Comparison of ENCODE assay signal across 8 cellular contexts in the genomic region with DNA sequence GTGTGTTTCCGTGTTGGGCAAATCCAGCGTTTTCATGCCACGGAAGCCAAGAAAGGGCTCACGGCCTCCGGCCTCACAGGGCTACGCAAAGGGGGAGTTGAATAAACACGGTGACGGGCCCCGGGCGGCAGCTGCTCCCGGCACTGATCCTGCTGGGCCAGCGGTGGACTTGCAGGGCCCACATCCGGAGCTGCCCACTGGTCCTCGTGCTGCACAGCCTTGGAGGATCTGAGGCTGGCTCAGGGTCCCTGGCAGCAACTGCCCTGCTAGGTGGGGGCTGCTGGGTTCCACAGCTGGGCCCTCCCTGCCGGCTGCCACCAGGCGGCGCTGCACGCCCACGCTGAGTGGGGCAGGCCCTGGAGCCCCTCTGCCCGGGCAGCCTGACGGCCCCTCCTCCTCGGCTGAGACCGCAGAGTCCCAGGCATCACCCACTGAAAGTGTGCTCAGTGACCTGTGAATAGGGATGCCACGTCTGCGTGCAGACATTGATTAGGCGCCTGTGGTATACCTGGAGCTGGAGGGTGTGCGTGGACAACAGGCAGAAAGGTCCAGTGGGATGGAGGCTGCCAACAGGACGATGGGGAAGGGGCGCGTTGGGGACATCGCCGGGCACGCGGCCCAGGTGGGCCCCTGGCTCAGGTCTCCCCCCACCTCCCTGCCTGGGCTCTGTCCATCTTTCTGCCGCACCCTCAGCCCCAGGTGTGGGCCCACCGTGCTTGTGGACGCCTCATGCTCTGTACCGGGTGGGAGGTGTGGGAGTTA. TPM values are rescaled to one million over a fixed set of nuclear protein-coding genes. Genes with fewer than 3 reads are reported as not detected.
DNase-seq lines count a peak whose midpoint lies in the region; ATAC-seq, FAIRE-seq and TF ChIP-seq lines count a peak whose summit lies in the region.

No MANE protein-coding gene starts in this region.

- no peak overlapping the region for H3K4me2 ChIP-seq in GM23338

- peaks cover 14% of the 10 kb centered on the region for H3K36me3 Mint-ChIP-seq in GM23338 (ENCODE audit: low read depth)

- H3K27me3 ChIP-seq in GM23338 (ENCODE audit: insufficient read depth) = peaks cover 12% of the 10 kb centered on the region

- peak overlapping the region; percentile 80; the same call in 1 of the 2 replicates for H3K27ac Mint-ChIP-seq in GM23338

- no peak for FAIRE-seq in H54 (lab: Jason Lieb, UNC)

- peaks cover 5% of the 10 kb centered on the region; the same call in 2 of the 3 replicates for H3K4me1 Mint-ChIP-seq in GM23338

- TF ChIP-seq POLR2A in H54 (IDR thresholded peaks at IDR 0.05; ENCODE audit: low read depth, low read length) = no peak

- peaks cover 9% of the 10 kb centered on the region for H3K79me2 ChIP-seq in GM23338 (replicated peaks; ENCODE audit: insufficient read depth)

- DNase-seq in AG10803 (ENCODE audit: low read depth) (no peak), GM23338 (ENCODE audit: low spot score) (peak; percentile 81), T-helper 2 cell (peak; percentile 41 to 62 (median 46)), astrocyte of the cerebellum (ENCODE audit: low read depth) (no peak), iPS-NIHi11 (ENCODE audit: low spot score) (peak; percentile 91), DMS114 treated with DMSO at 0.1 percent for 48 hours (lab: John Stamatoyannopoulos, UW; ENCODE audit: unreplicated experiment) (no peak), H54 (ENCODE audit: insufficient read length, low spot score) (no peak)
- DNase-seq in stimulated activated CD4-positive, alpha-beta T cell treated with anti-CD3 and anti-CD28 coated beads, TNF-alpha, amount 100 ng/mL, for 24 hours (ENCODE audit: low read depth in 3 of 3) = peak in 2 of 3 experiments; percentile 27 to 57

- ATAC-seq in GM23338 = peak; percentile 78

- H3K36me3 ChIP-seq in GM23338 (ENCODE audit: insufficient read depth) = no peaks in the 10 kb centered on the region; the same call in 1 of the 2 replicates

- no peaks in the 10 kb centered on the region for H3K9me2 ChIP-seq in GM23338 (ENCODE audit: insufficient read depth)

- no peak overlapping the region; the same call in 2 of the 3 replicates for H3K4me3 Mint-ChIP-seq in GM23338

- peaks cover 5% of the 10 kb centered on the region; the same call in 1 of the 2 replicates for H3K4me1 ChIP-seq in GM23338 (ENCODE audit: insufficient read depth)

- no peaks in the 10 kb centered on the region for H3K9me3 Mint-ChIP-seq in GM23338

- no peak overlapping the region for H2AFZ ChIP-seq in GM23338

- TF ChIP-seq CTCF in AG10803 (conservative IDR thresholded peaks at IDR 0.05; ENCODE audit: low read length) = peak; percentile 71
- TF ChIP-seq CTCF in GM23338 (conservative IDR thresholded peaks at IDR 0.05; ENCODE audit: low read depth in 2 of 2) = peak; percentile 84 to 92
- peak; percentile 96 for TF ChIP-seq CTCF in astrocyte of the cerebellum (IDR thresholded peaks at IDR 0.05; ENCODE audit: low read depth, low read length, missing control alignments)

- peaks cover 13% of the 10 kb centered on the region; the same call in 1 of the 2 replicates for H4K20me1 ChIP-seq in GM23338 (replicated peaks; ENCODE audit: insufficient read depth)

- no peak overlapping the region for H3K27ac ChIP-seq in GM23338 (ENCODE audit: low read depth)

- in situ Hi-C loops in astrocyte of the cerebellum (cut with HindIII; ENCODE audit: low sequenced_read_pairs) = no loop called here

- peaks cover 34% of the 10 kb centered on the region for H3K27me3 Mint-ChIP-seq in GM23338 (ENCODE audit: insufficient read depth, low read depth, poor library complexity)

- H3F3A ChIP-seq in GM23338 (replicated peaks; ENCODE audit: low read depth) = peaks cover 14% of the 10 kb centered on the region

- H3K4me3 ChIP-seq in AG10803 (ENCODE audit: low read length) (no peak overlapping the region), GM23338 (no peak overlapping the region), astrocyte of the cerebellum (ENCODE audit: low read depth, low read length) (no peak overlapping the region)

TF ChIP-seq in GM23338, 12 proteins besides CTCF, POLR2A, EP300 and RAD21:
- TF ChIP-seq JUNB (IDR thresholded peaks at IDR 0.05; ENCODE audit: unreplicated experiment) = no peak
- TF ChIP-seq, protein P1, sequence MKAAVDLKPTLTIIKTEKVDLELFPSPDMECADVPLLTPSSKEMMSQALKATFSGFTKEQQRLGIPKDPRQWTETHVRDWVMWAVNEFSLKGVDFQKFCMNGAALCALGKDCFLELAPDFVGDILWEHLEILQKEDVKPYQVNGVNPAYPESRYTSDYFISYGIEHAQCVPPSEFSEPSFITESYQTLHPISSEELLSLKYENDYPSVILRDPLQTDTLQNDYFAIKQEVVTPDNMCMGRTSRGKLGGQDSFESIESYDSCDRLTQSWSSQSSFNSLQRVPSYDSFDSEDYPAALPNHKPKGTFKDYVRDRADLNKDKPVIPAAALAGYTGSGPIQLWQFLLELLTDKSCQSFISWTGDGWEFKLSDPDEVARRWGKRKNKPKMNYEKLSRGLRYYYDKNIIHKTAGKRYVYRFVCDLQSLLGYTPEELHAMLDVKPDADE (IDR thresholded peaks at IDR 0.05) = no peak
- TF ChIP-seq POLR2AphosphoS5 (IDR thresholded peaks at IDR 0.05; ENCODE audit: low read depth) = peak; percentile 73; the same call in 1 of the 2 replicates
- TF ChIP-seq EZH2phosphoT487 (IDR thresholded peaks at IDR 0.05; ENCODE audit: unreplicated experiment) = no peak
- no peak for TF ChIP-seq ZNF331 (CRISPR knock-in tag; IDR thresholded peaks at IDR 0.05; ENCODE audit: low read depth)

RNA-seq across cellular contexts. Expression of a gene that starts 5.3 kb away (rescaled TPM):
- total RNA-seq in GM23338 (2014; rRNA removed; shearing (Covaris generic)) = 2.9 and 3.7 TPM in 2 replicates
- 0.06 and 0.14 TPM in 2 replicates for polyA plus RNA-seq in GM23338 (2016; fragmentation: Nextera tagmentation; extraction: Ambion mirVana)

RNA-seq across cellular contexts. Expression of a gene that starts 12.0 kb away (rescaled TPM):
- 891 and 973 TPM in 2 replicates for total RNA-seq in GM23338 (2014; rRNA removed; shearing (Covaris generic))
- polyA plus RNA-seq in GM23338 (2016; fragmentation: Nextera tagmentation; extraction: Ambion mirVana) = 957 and 960 TPM in 2 replicates

RNA-seq across cellular contexts. Expression of a gene that starts 40.6 kb away (rescaled TPM):
- not detected in 2 replicates for total RNA-seq in GM23338 (2014; rRNA removed; shearing (Covaris generic))
- polyA plus RNA-seq in GM23338 (2016; fragmentation: Nextera tagmentation; extraction: Ambion mirVana) = 0.29 TPM in 1 of 2 replicates, not detected in the other

RNA-seq across cellular contexts. Expression of a gene that starts 48.9 kb away (rescaled TPM):
- total RNA-seq in GM23338 (2014; rRNA removed; shearing (Covaris generic)) = 120 and 148 TPM in 2 replicates
- polyA plus RNA-seq in GM23338 (2016; fragmentation: Nextera tagmentation; extraction: Ambion mirVana) = 98.0 and 125 TPM in 2 replicates

RNA-seq across cellular contexts. Expression of a gene that starts 52.9 kb away (rescaled TPM):
- 146 and 148 TPM in 2 replicates for total RNA-seq in GM23338 (2014; rRNA removed; shearing (Covaris generic))
- polyA plus RNA-seq in GM23338 (2016; fragmentation: Nextera tagmentation; extraction: Ambion mirVana) = 114 and 118 TPM in 2 replicates

Comparison
In these comparisons a context has a peak if more than half of its experiments do, and no peak if none do; other contexts are left out.
1. DNase-seq: peak in GM23338 (single experiment), T-helper 2 cell (5 of 5), iPS-NIHi11 (single experiment) and stimulated activated CD4-positive, alpha-beta T cell treated with anti-CD3 and anti-CD28 coated beads, TNF-alpha, amount 100 ng/mL, for 24 hours (2 of 3); none in AG10803 (single experiment), astrocyte of the cerebellum (single experiment), DMS114 treated with DMSO at 0.1 percent for 48 hours (single experiment) and H54 (single experiment).
2. Peak in every context shown above with its lines, with median percentiles within 50 percentile points of each other: CTCF ChIP-seq.